10 cellular contexts compared by ENCODE assay signal in the genomic region with DNA sequence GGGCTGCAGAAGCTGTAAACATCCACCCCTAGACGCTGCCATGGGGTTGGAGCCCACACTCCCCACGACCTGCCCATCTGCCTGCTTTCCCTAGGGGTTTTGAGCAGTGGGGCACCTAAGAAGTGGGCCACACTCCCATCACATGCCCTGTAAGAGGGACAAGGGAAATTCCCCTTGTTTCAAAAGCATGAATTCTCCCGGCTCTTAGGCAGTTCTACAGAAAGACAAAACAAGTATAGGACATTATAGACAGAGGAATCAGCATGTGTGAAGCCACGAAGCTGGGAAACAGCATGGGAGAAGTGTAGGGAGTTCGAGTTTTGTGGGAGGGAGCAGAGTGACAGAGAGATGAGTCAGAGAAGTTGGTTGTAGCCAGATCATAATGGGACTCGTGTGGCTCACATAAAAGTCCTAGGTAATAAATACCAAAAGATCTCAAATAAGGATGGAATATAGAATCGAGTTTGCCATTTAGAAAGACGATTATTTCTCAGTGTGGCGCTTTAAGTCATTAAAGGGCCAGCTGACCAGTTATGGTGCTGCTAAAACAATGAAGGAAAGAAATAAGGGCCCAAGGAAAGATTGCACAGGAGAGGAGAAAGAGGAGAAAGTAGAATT. TPM values are rescaled to one million over a fixed set of nuclear protein-coding genes. Genes with fewer than 3 reads are reported as not detected.
DNase-seq lines count a peak whose midpoint lies in the region; ATAC-seq and TF ChIP-seq lines count a peak whose summit lies in the region.
"Had no signal": no experiment of that assay in that cellular context is flagged by ENCODE, and none has a peak within 500 bp of the region (broad histone marks: within the 10 kb centered on the region; RNA-seq: fewer than 3 reads in every experiment).

No MANE protein-coding gene starts in this region.

- H3K4me1 Mint-ChIP-seq in endodermal cell, result peaks cover 33% of the 10 kb centered on the region

- H3K9ac ChIP-seq in OCI-LY1 (ENCODE audit: low read length), result peak overlapping the region; percentile 34; the same call in 1 of the 2 replicates
- H3K9ac ChIP-seq in endodermal cell (ENCODE audit: extremely low read depth, low read length, poor library complexity, severe bottlenecking), result no peak overlapping the region

- H3K4me1 ChIP-seq in OCI-LY1 (ENCODE audit: insufficient read depth, low read length, severe bottlenecking) (peaks cover 11% of the 10 kb centered on the region), endodermal cell (ENCODE audit: control insufficient read depth, insufficient read depth, low read length) (no peaks in the 10 kb centered on the region), prostate gland (replicated peaks) (no peaks in the 10 kb centered on the region), ovary (ENCODE audit: insufficient read depth) (no peaks in the 10 kb centered on the region)
- H3K4me1 ChIP-seq: ascending aorta had no signal

- H3K36me3 ChIP-seq in OCI-LY1 (ENCODE audit: insufficient read depth, low read length) (no peaks in the 10 kb centered on the region), endodermal cell (ENCODE audit: control insufficient read depth, insufficient read depth, low read length) (no peaks in the 10 kb centered on the region), prostate gland (no peaks in the 10 kb centered on the region), ovary (no peaks in the 10 kb centered on the region)
- H3K36me3 ChIP-seq: ascending aorta had no signal

- H3K27me3 ChIP-seq in OCI-LY1 (ENCODE audit: insufficient read depth, low read length), result no peaks in the 10 kb centered on the region
- no peaks in the 10 kb centered on the region for H3K27me3 ChIP-seq in endodermal cell (ENCODE audit: control insufficient read depth, insufficient read depth, low read length, poor library complexity, severe bottlenecking)
- H3K27me3 ChIP-seq in prostate gland (replicated peaks; ENCODE audit: insufficient read depth), result no peaks in the 10 kb centered on the region
- no peaks in the 10 kb centered on the region for H3K27me3 ChIP-seq in ovary
- H3K27me3 ChIP-seq: ascending aorta had no signal

- no peaks in the 10 kb centered on the region for H4K20me1 ChIP-seq in OCI-LY1 (ENCODE audit: insufficient read depth, low read length)

- no peak for ATAC-seq in GM19455 (IDR thresholded peaks at IDR 0.05; ENCODE audit: unreplicated experiment)

- no peak overlapping the region; the same call in 1 of the 2 replicates for H3K4me2 ChIP-seq in OCI-LY1 (ENCODE audit: low read length)

- H3K4me3 ChIP-seq in OCI-LY1 (ENCODE audit: low read depth, low read length, poor library complexity, severe bottlenecking) (no peak overlapping the region), endodermal cell (ENCODE audit: low read length) (no peak overlapping the region), prostate gland (no peak overlapping the region), ovary (no peak overlapping the region)
- H3K4me3 ChIP-seq: ascending aorta had no signal

- H3K36me3 Mint-ChIP-seq in endodermal cell (ENCODE audit: low read depth), result peaks cover 7% of the 10 kb centered on the region

- DNase-seq in NCI-H2171 treated with DMSO at 0.1 percent for 48 hours (lab: John Stamatoyannopoulos, UW) (peak; percentile 1), NCI-H2171 (lab: John Stamatoyannopoulos, UW) (no peak), endodermal cell (peak; percentile 67), prostate gland (ENCODE audit: low spot score) (no peak), ovary (no peak), inferior parietal cortex (ENCODE audit: extremely low spot score) (no peak)
- DNase-seq: NCI-H82 had no signal

- H3K27ac ChIP-seq in OCI-LY1 (ENCODE audit: low read depth, low read length, poor library complexity, severe bottlenecking), result no peak overlapping the region
- H3K27ac ChIP-seq in endodermal cell (ENCODE audit: low read depth, low read length), result no peak overlapping the region
- peak overlapping the region; percentile 26 to 27 for H3K27ac ChIP-seq in prostate gland
- no peak overlapping the region for H3K27ac ChIP-seq in ovary
- H3K27ac ChIP-seq: ascending aorta had no signal

- H3K27me3 Mint-ChIP-seq in endodermal cell (ENCODE audit: insufficient read depth), result no peaks in the 10 kb centered on the region

- WGBS in endodermal cell (ENCODE audit: insufficient coverage in 1 of 2, insufficient read length in 1 of 2), 2 experiments, result 54 to 62% methylated on average over 5 to 9 of the region's 9 CpGs
- 26% methylated on average over 9 of the region's 9 CpGs for WGBS in prostate gland
- WGBS in ovary, 3 donors, result 34 to 37% (median 37%) methylated on average over 9 of the region's 9 CpGs

- H3K4me3 Mint-ChIP-seq in endodermal cell, result no peak overlapping the region

- no peaks in the 10 kb centered on the region for H3K79me2 ChIP-seq in OCI-LY1 (ENCODE audit: insufficient read depth, low read length)

- no peaks in the 10 kb centered on the region for H3F3A ChIP-seq in OCI-LY1 (ENCODE audit: insufficient read depth, low read length)

- peak overlapping the region; percentile 9 for H3K27ac Mint-ChIP-seq in endodermal cell

- no peak for TF ChIP-seq CTCF in OCI-LY1 (IDR thresholded peaks at IDR 0.05; ENCODE audit: low read length)
- TF ChIP-seq CTCF in endodermal cell (conservative IDR thresholded peaks at IDR 0.05), result no peak
- no peak for TF ChIP-seq CTCF in prostate gland (IDR thresholded peaks at IDR 0.05)
- TF ChIP-seq CTCF in ovary (IDR thresholded peaks at IDR 0.05), result no peak

- no peaks in the 10 kb centered on the region for H3K9me2 ChIP-seq in OCI-LY1 (ENCODE audit: low read depth, low read length)

- intact Hi-C loops in prostate gland (cut with DNase I), result no loop called here
- intact Hi-C loops in ovary (cut with DNase I), result no loop called here

- TF ChIP-seq EP300 in ovary (IDR thresholded peaks at IDR 0.05), result no peak

- no peak overlapping the region for H2AFZ ChIP-seq in OCI-LY1 (ENCODE audit: low read length)

- H3K9me3 Mint-ChIP-seq in endodermal cell, result no peaks in the 10 kb centered on the region

- TF ChIP-seq POLR2A in prostate gland (IDR thresholded peaks at IDR 0.05) (no peak), ovary (IDR thresholded peaks at IDR 0.05) (no peak)

- no peaks in the 10 kb centered on the region for H3K9me3 ChIP-seq in OCI-LY1 (ENCODE audit: low read length)
- no peaks in the 10 kb centered on the region for H3K9me3 ChIP-seq in endodermal cell (ENCODE audit: control insufficient read depth, low read length)
- H3K9me3 ChIP-seq in prostate gland, result no peaks in the 10 kb centered on the region
- no peaks in the 10 kb centered on the region for H3K9me3 ChIP-seq in ovary
- H3K9me3 ChIP-seq: ascending aorta had no signal

RNA-seq across cellular contexts. Expression of a gene that starts 23.9 kb away (rescaled TPM):
- total RNA-seq in endodermal cell (10 to 100 TPM; 47.9 to 74.2 TPM), prostate gland (10 to 100 TPM; 12.3 to 17.3 TPM), ovary (10 to 100 TPM in 6 of 7 donors, 1 to 10 TPM in 1; 6.0 to 35.3 (median 13.3) TPM)
- polyA plus RNA-seq in endodermal cell (2013, experiment 1 of 2), result 46.1 TPM
- polyA plus RNA-seq in endodermal cell (2013, experiment 2 of 2), result 46.9 TPM
- 10 to 100 TPM in 1 of 2 donors, 1 to 10 TPM in 1; 8.8 to 39.5 TPM for polyA plus RNA-seq in ovary
- total RNA-seq: ascending aorta had no signal

RNA-seq across cellular contexts. Expression of a gene that starts 24.0 kb away (rescaled TPM):
- total RNA-seq in endodermal cell, result not detected
- polyA plus RNA-seq in endodermal cell (2013, experiment 1 of 2), result not detected
- not detected for polyA plus RNA-seq in endodermal cell (2013, experiment 2 of 2)
- total RNA-seq in prostate gland, result under 1 TPM in 1 of 2 donors, not detected in 1; 0.14 TPM
- total RNA-seq in ovary, result under 1 TPM in 3 of 7 donors, not detected in 4; 0.10 to 0.72 (median 0.34) TPM
- under 1 TPM in 1 of 2 donors, not detected in 1; 0.04 TPM for polyA plus RNA-seq in ovary
- total RNA-seq: ascending aorta had no signal

Comparison
In these comparisons a context has a peak if more than half of its experiments do, and no peak if none do; other contexts are left out.
1. DNase-seq: peak in NCI-H2171 treated with DMSO at 0.1 percent for 48 hours (single experiment) and endodermal cell (single experiment); none in NCI-H2171 (single experiment), prostate gland (single experiment), ovary (0 of 5) and inferior parietal cortex (single experiment).
2. H3K27ac ChIP-seq: peak in prostate gland (2 of 2); none in OCI-LY1 (single experiment), endodermal cell (single experiment) and ovary (0 of 2).